In genomic region chr10:392705-393037, GRCh38 we compare ENCODE assay signal across 19 cellular contexts.
"Had no signal": no experiment of that assay in that cellular context is flagged by ENCODE, and none has a peak within 500 bp of the region (broad histone marks: within the 10 kb centered on the region; RNA-seq: fewer than 3 reads in every experiment).

No MANE protein-coding gene starts in this region.

- H3K27me3 Mint-ChIP-seq: activated CD4-positive, alpha-beta T cell treated with anti-CD3 and anti-CD28 coated beads, Interleukin-2, amount 10 ng/mL, durations not matched to agents 24 days and 14 days; activated naive CD4-positive, alpha-beta T cell treated with anti-CD3 and anti-CD28 coated beads, Interleukin-2, amount 50 U/mL, for 24 hours; stimulated activated naive CD8-positive, alpha-beta T cell treated with anti-CD3 and anti-CD28 coated beads, Interleukin-15, Interleukin-2, amounts not matched to agents 100 ng/mL and 50 ng/mL, for 24 hours had no signal

- H3K4me3 Mint-ChIP-seq: activated CD4-positive, alpha-beta T cell treated with anti-CD3 and anti-CD28 coated beads, Interleukin-2, amount 10 ng/mL, durations not matched to agents 24 days and 14 days; activated CD8-positive, alpha-beta T cell treated with anti-CD3 and anti-CD28 coated beads, Interleukin-2, amount 10 ng/mL, durations not matched to agents 7 days and 5 days; activated naive CD4-positive, alpha-beta T cell treated with anti-CD3 and anti-CD28 coated beads, Interleukin-2, amount 50 U/mL, for 24 hours; activated T-helper 1 cell treated with anti-CD3 and anti-CD28 coated beads, Interleukin-12 subunit alpha, Interleukin-12 subunit beta, Interleukin-2, Interleukin-4 antibody, amounts not matched to agents 30 ng/mL and 10 ng/mL and 1 ng/mL, durations not matched to agents 14 hours and 24 hours and 36 hours; natural killer cell treated with Interleukin-12 subunit alpha and Interleukin-12 subunit beta and Interleukin-15 and Interleukin-18, amount 100 ng/mL, for 72 hours; stimulated activated naive CD8-positive, alpha-beta T cell treated with anti-CD3 and anti-CD28 coated beads, Interleukin-15, Interleukin-2, amounts not matched to agents 100 ng/mL and 50 ng/mL, for 24 hours had no signal

- H3K9me3 Mint-ChIP-seq: activated CD4-positive, alpha-beta T cell treated with anti-CD3 and anti-CD28 coated beads, Interleukin-2, amount 10 ng/mL, durations not matched to agents 24 days and 14 days; activated naive CD4-positive, alpha-beta T cell treated with anti-CD3 and anti-CD28 coated beads, Interleukin-2, amount 50 U/mL, for 24 hours; activated T-helper 1 cell treated with anti-CD3 and anti-CD28 coated beads, Interleukin-12 subunit alpha, Interleukin-12 subunit beta, Interleukin-2, Interleukin-4 antibody, amounts not matched to agents 30 ng/mL and 10 ng/mL and 1 ng/mL, durations not matched to agents 14 hours and 24 hours and 36 hours; natural killer cell treated with Interleukin-12 subunit alpha and Interleukin-12 subunit beta and Interleukin-15 and Interleukin-18, amount 100 ng/mL, for 72 hours; stimulated activated naive CD8-positive, alpha-beta T cell treated with anti-CD3 and anti-CD28 coated beads, Interleukin-15, Interleukin-2, amounts not matched to agents 100 ng/mL and 50 ng/mL, for 24 hours had no signal

- H3K36me3 Mint-ChIP-seq: activated naive CD4-positive, alpha-beta T cell treated with anti-CD3 and anti-CD28 coated beads, Interleukin-2, amount 50 U/mL, for 24 hours; natural killer cell treated with Interleukin-12 subunit alpha and Interleukin-12 subunit beta and Interleukin-15 and Interleukin-18, amount 100 ng/mL, for 72 hours had no signal

- H3K27ac Mint-ChIP-seq: activated CD4-positive, alpha-beta T cell treated with anti-CD3 and anti-CD28 coated beads, Interleukin-2, amount 10 ng/mL, durations not matched to agents 24 days and 14 days; activated CD8-positive, alpha-beta T cell treated with anti-CD3 and anti-CD28 coated beads, Interleukin-2, amount 10 ng/mL, durations not matched to agents 7 days and 5 days; activated naive CD4-positive, alpha-beta T cell treated with anti-CD3 and anti-CD28 coated beads, Interleukin-2, amount 50 U/mL, for 24 hours; activated T-helper 1 cell treated with anti-CD3 and anti-CD28 coated beads, Interleukin-12 subunit alpha, Interleukin-12 subunit beta, Interleukin-2, Interleukin-4 antibody, amounts not matched to agents 30 ng/mL and 10 ng/mL and 1 ng/mL, durations not matched to agents 14 hours and 24 hours and 36 hours; stimulated activated naive CD8-positive, alpha-beta T cell treated with anti-CD3 and anti-CD28 coated beads, Interleukin-15, Interleukin-2, amounts not matched to agents 100 ng/mL and 50 ng/mL, for 24 hours had no signal

- H3K4me3 ChIP-seq: body of pancreas, gastroesophageal sphincter, heart left ventricle, sigmoid colon, tibial artery had no signal

- H3K9me3 ChIP-seq: body of pancreas, gastroesophageal sphincter, heart left ventricle, sigmoid colon, tibial artery had no signal

- DNase-seq: activated CD4-positive, alpha-beta T cell treated with anti-CD3 and anti-CD28 coated beads, Interleukin-2, amount 10 ng/mL, durations not matched to agents 24 days and 14 days; activated CD8-positive, alpha-beta T cell treated with anti-CD3 and anti-CD28 coated beads, Interleukin-2, amount 10 ng/mL, durations not matched to agents 7 days and 5 days; activated gamma-delta T cell; anterior cingulate cortex; body of pancreas; islet precursor cell; left cardiac atrium; occipital lobe; retina; stimulated activated CD4-positive, alpha-beta T cell treated with anti-CD3 and anti-CD28 coated beads, Interleukin-4, amount 100 ng/mL, for 1 hour had no signal

- H3K27ac ChIP-seq: body of pancreas, epithelial cell of prostate, gastroesophageal sphincter, heart left ventricle, sigmoid colon, tibial artery had no signal

- H3K4me1 Mint-ChIP-seq: activated CD4-positive, alpha-beta T cell treated with anti-CD3 and anti-CD28 coated beads, Interleukin-2, amount 10 ng/mL, durations not matched to agents 24 days and 14 days had no signal
